Comparison of ENCODE assay signal across 22 cellular contexts in genomic region chr21:21436012-21436545, GRCh38.
A peak's percentile ranks its signal among the peaks of the same experiment; 100 is the strongest.
DNase-seq lines count a peak whose midpoint lies in the region; ATAC-seq and TF ChIP-seq lines count a peak whose summit lies in the region.
"Had no signal": no experiment of that assay in that cellular context is flagged by ENCODE, and none has a peak within 500 bp of the region (broad histone marks: within the 10 kb centered on the region; RNA-seq: fewer than 3 reads in every experiment).

No MANE protein-coding gene starts in this region.

- DNase-seq in AG08395 (ENCODE audit: low spot score) = peak; percentile 1
- DNase-seq in M059J (ENCODE audit: low read depth) = peak; percentile 55
- DNase-seq in chondrocyte (ENCODE audit: low spot score) = no peak
- DNase-seq in left lung = no peak
- no peak for DNase-seq in DMS153 (lab: John Stamatoyannopoulos, UW)
- DNase-seq in left colon = no peak
- no peak for DNase-seq in HCEC 1CT
- DNase-seq: activated CD4-positive, alpha-beta T cell treated with anti-CD3 and anti-CD28 coated beads, Interleukin-2, amount 50 U/mL, for 4 hours; activated naive CD4-positive, alpha-beta T cell; CD4-positive, CD25-positive, alpha-beta regulatory T cell; DMS53; NCI-H1436; NCI-H2171; NCI-H69; SHP77 treated with DMSO at 0.1 percent for 48 hours; testis had no signal

- peaks cover 0 to 5% of the 10 kb centered on the region in 2 donors for H3K9me3 ChIP-seq in left lung
- H3K9me3 ChIP-seq: gastroesophageal sphincter, testis had no signal

- H3K9me3 Mint-ChIP-seq in chondrocyte (ENCODE audit: low read depth) = no peaks in the 10 kb centered on the region

- intact Hi-C loops in left lung (cut with DNase I) (no loop called here), left colon (cut with DNase I, micrococcal nuclease) (no loop called here)

- no peaks in the 10 kb centered on the region for H3K36me3 Mint-ChIP-seq in chondrocyte (ENCODE audit: low read depth)
- H3K36me3 Mint-ChIP-seq: CD4-positive, CD25-positive, alpha-beta regulatory T cell; stimulated activated effector memory CD8-positive, alpha-beta T cell treated with anti-CD3 and anti-CD28 coated beads, Interleukin-12 subunit alpha, Interleukin-12 subunit beta, amount 100 ng/mL, for 72 hours had no signal

- peak; percentile 82 for ATAC-seq in left lung
- ATAC-seq in GM18907 (IDR thresholded peaks at IDR 0.05; ENCODE audit: unreplicated experiment) = no peak
- no peak for ATAC-seq in left colon
- ATAC-seq: gastroesophageal sphincter; stimulated activated effector memory CD8-positive, alpha-beta T cell treated with anti-CD3 and anti-CD28 coated beads, Interleukin-12 subunit alpha, Interleukin-12 subunit beta, amount 100 ng/mL, for 72 hours had no signal

- TF ChIP-seq CTCF in chondrocyte (IDR thresholded peaks at IDR 0.05) (no peak), left lung (IDR thresholded peaks at IDR 0.05) (no peak)

- no peak overlapping the region for H3K4me3 Mint-ChIP-seq in chondrocyte (ENCODE audit: unreplicated experiment)
- H3K4me3 Mint-ChIP-seq: CD4-positive, CD25-positive, alpha-beta regulatory T cell; stimulated activated effector memory CD8-positive, alpha-beta T cell treated with anti-CD3 and anti-CD28 coated beads, Interleukin-12 subunit alpha, Interleukin-12 subunit beta, amount 100 ng/mL, for 72 hours; T-helper 1 cell treated with Interleukin-12 subunit alpha and Interleukin-12 subunit beta and Interleukin-4 antibody, amounts not matched to agents 30 μg/mL and 1 μg/mL, for 36 hours had no signal

- H3K4me1 Mint-ChIP-seq in chondrocyte (ENCODE audit: low read depth) = peaks cover 14% of the 10 kb centered on the region
- H3K4me1 Mint-ChIP-seq: CD4-positive, CD25-positive, alpha-beta regulatory T cell; stimulated activated effector memory CD8-positive, alpha-beta T cell treated with anti-CD3 and anti-CD28 coated beads, Interleukin-12 subunit alpha, Interleukin-12 subunit beta, amount 100 ng/mL, for 72 hours had no signal

- H3K27ac Mint-ChIP-seq in chondrocyte (ENCODE audit: unreplicated experiment) = peak overlapping the region; percentile 10
- H3K27ac Mint-ChIP-seq: CD4-positive, CD25-positive, alpha-beta regulatory T cell; stimulated activated effector memory CD8-positive, alpha-beta T cell treated with anti-CD3 and anti-CD28 coated beads, Interleukin-12 subunit alpha, Interleukin-12 subunit beta, amount 100 ng/mL, for 72 hours; T-helper 1 cell treated with Interleukin-12 subunit alpha and Interleukin-12 subunit beta and Interleukin-4 antibody, amounts not matched to agents 30 μg/mL and 1 μg/mL, for 36 hours had no signal

- no peaks in the 10 kb centered on the region for H3K4me1 ChIP-seq in left lung
- H3K4me1 ChIP-seq: gastroesophageal sphincter, testis had no signal

- H3K27ac ChIP-seq in left lung = peak overlapping the region in 1 of 2 donors; percentile 68
- H3K27ac ChIP-seq: coronary artery, gastroesophageal sphincter, testis, VCaP had no signal

- H3K36me3 ChIP-seq in left lung = no peaks in the 10 kb centered on the region
- H3K36me3 ChIP-seq: gastroesophageal sphincter had no signal

- H3K4me3 ChIP-seq in left lung = no peak overlapping the region
- H3K4me3 ChIP-seq: coronary artery, gastroesophageal sphincter, testis had no signal

- no peaks in the 10 kb centered on the region for H3K27me3 Mint-ChIP-seq in chondrocyte (ENCODE audit: low read depth)
- H3K27me3 Mint-ChIP-seq: CD4-positive, CD25-positive, alpha-beta regulatory T cell had no signal

- no peaks in the 10 kb centered on the region for H3K27me3 ChIP-seq in left lung
- H3K27me3 ChIP-seq: gastroesophageal sphincter, testis had no signal

Comparison
In these comparisons a context has a peak if more than half of its experiments do, and no peak if none do; other contexts are left out.
1. DNase-seq: peak in AG08395 (single experiment) and M059J (single experiment); none in chondrocyte (single experiment), left lung (0 of 2), DMS153 (single experiment), left colon (0 of 2) and HCEC 1CT (single experiment).